26 cellular contexts compared by ENCODE assay signal in genomic region chr3:65664436-65664835, GRCh38.
"Had no signal": no experiment of that assay in that cellular context is flagged by ENCODE, and none has a peak within 500 bp of the region (broad histone marks: within the 10 kb centered on the region; RNA-seq: fewer than 3 reads in every experiment).

No MANE protein-coding gene starts in this region.

- H3K4me3 ChIP-seq: left ventricle myocardium inferior, lung, mucosa of descending colon, pancreas, prostate gland, sigmoid colon, spleen, suprapubic skin, thoracic aorta, tibial artery, upper lobe of right lung had no signal

- DNase-seq: hypothalamus; immature natural killer cell; kidney; left colon; left ventricle myocardium inferior; midbrain; mucosa of descending colon; naive thymus-derived CD4-positive, alpha-beta T cell; pancreas; posterior cingulate gyrus; retina; right cardiac atrium; sigmoid colon; small intestine; spleen; stimulated activated CD4-positive, alpha-beta T cell treated with anti-CD3 and anti-CD28 coated beads, Interleukin-4, amount 100 ng/mL, for 24 hours; stimulated activated naive CD4-positive, alpha-beta T cell; tibial artery; trophoblast cell; upper lobe of right lung had no signal

- ATAC-seq: left colon; mucosa of descending colon; naive thymus-derived CD4-positive, alpha-beta T cell; natural killer cell treated with Interleukin-12 subunit alpha and Interleukin-12 subunit beta and Interleukin-15 and Interleukin-18, amount 100 ng/mL, for 72 hours; pancreas; stimulated activated effector memory CD8-positive, alpha-beta T cell treated with anti-CD3 and anti-CD28 coated beads, Interleukin-12 subunit alpha, Interleukin-12 subunit beta, amount 100 ng/mL, for 72 hours; upper lobe of right lung had no signal
